Comparison of ENCODE assay signal across 11 cellular contexts in the genomic region with DNA sequence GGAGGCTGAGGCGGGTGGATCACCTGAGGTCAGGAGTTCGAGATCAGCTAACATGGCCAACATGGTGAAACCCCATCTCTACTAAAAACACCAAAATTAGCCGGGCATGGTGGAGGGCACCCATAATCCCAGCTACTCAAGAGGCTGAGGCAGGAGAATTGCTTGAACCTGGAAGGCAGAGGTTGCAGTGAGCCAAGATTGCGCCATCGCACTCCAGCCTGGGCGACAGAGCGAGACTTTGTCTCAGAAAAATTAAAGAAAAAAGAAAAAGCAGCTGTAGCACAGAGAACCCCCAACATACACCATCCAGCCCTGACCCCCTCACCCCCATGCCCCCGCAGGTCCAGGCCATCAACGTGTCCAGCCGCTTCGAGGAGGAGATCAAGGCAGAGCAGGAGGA. TPM values are rescaled to one million over a fixed set of nuclear protein-coding genes. Genes with fewer than 3 reads are reported as not detected.
A peak's percentile ranks its signal among the peaks of the same experiment; 100 is the strongest.
DNase-seq lines count a peak whose midpoint lies in the region; ATAC-seq, FAIRE-seq and TF ChIP-seq lines count a peak whose summit lies in the region.
"Not testable (repeated sequence)": the region's sequence is repeated elsewhere in the genome, so short reads cannot be mapped to it uniquely, and the experiment has no call there.
"Had no signal": no experiment of that assay in that cellular context is flagged by ENCODE, and none has a peak within 500 bp of the region (broad histone marks: within the 10 kb centered on the region; RNA-seq: fewer than 3 reads in every experiment).

No MANE protein-coding gene starts in this region.

- H3K79me2 ChIP-seq in Karpas-422 (ENCODE audit: low read length), result not testable (repeated sequence)
- peaks cover 28% of the 10 kb centered on the region for H3K79me2 ChIP-seq in osteoblast (ENCODE audit: insufficient read depth, low read length)

- peaks cover 15% of the 10 kb centered on the region for H3K36me3 ChIP-seq in CD8-positive, alpha-beta memory T cell (ENCODE audit: insufficient read depth, low read length)
- H3K36me3 ChIP-seq in Karpas-422 (ENCODE audit: insufficient read depth, low read length); transverse colon: not testable (repeated sequence)
- H3K36me3 ChIP-seq in adrenal gland (replicated peaks in 1 of 2) (peaks cover 0 to 14% of the 10 kb centered on the region in 2 donors), osteoblast (ENCODE audit: insufficient read depth, low read length) (peaks cover 21% of the 10 kb centered on the region)

- peaks cover 7 to 11% (median 7%) of the 10 kb centered on the region in 3 donors for H3K4me1 Mint-ChIP-seq in CD8-positive, alpha-beta memory T cell
- H3K4me1 Mint-ChIP-seq in effector memory CD8-positive, alpha-beta T cell (ENCODE audit: low read depth in 2 of 2), result peaks cover 26 to 35% of the 10 kb centered on the region in 2 donors
- H3K4me1 Mint-ChIP-seq in natural killer cell treated with Interleukin-12 subunit alpha and Interleukin-12 subunit beta and Interleukin-15 and Interleukin-18, amount 100 ng/mL, for 72 hours (ENCODE audit: low read depth in 2 of 2), result peaks cover 32 to 33% of the 10 kb centered on the region in 2 donors

- TF ChIP-seq RAD21 in A549 (conservative IDR thresholded peaks at IDR 0.05 in 1 of 2, IDR thresholded peaks at IDR 0.05 in 1 of 2), result not testable (repeated sequence)

- H3K27ac ChIP-seq in A549 (peak overlapping the region; percentile 97 to 98), adrenal gland (peak overlapping the region in 3 of 5 donors; percentile 80 to 92 (median 91)), transverse colon (peak overlapping the region in 3 of 4 donors; percentile 83 to 90 (median 84))
- H3K27ac ChIP-seq in CD8-positive, alpha-beta memory T cell (ENCODE audit: low read depth, low read length); Karpas-422 (ENCODE audit: low read length); osteoblast (ENCODE audit: low read depth, low read length): not testable (repeated sequence)

- FAIRE-seq in A549 (lab: Jason Lieb, UNC), result not testable (repeated sequence)

- not testable (repeated sequence) for H3K9me2 ChIP-seq in Karpas-422 (replicated peaks; ENCODE audit: insufficient read depth, low read length)

- intact Hi-C loops in adrenal gland (cut with DNase I); transverse colon (cut with DNase I; ENCODE audit: low total_unique reads): not testable (repeated sequence)

- not testable (repeated sequence) for TF ChIP-seq EP300 in A549 (IDR thresholded peaks at IDR 0.05); transverse colon (IDR thresholded peaks at IDR 0.05; ENCODE audit: low read depth)

- H3K4me1 ChIP-seq in A549 (peaks cover 90% of the 10 kb centered on the region), adrenal gland (replicated peaks in 1 of 2) (peaks cover 7 to 22% of the 10 kb centered on the region in 2 donors), osteoblast (ENCODE audit: insufficient read depth, low read length) (peaks cover 22% of the 10 kb centered on the region), transverse colon (peaks cover 28 to 65% (median 42%) of the 10 kb centered on the region in 4 donors)
- not testable (repeated sequence) for H3K4me1 ChIP-seq in CD8-positive, alpha-beta memory T cell (ENCODE audit: insufficient read depth, low read length); Karpas-422 (ENCODE audit: low read length)

- not testable (repeated sequence) for DNase-seq in A549 (ENCODE audit: low read depth in 1 of 2, low spot score in 1 of 2); CD8-positive, alpha-beta memory T cell; effector memory CD8-positive, alpha-beta T cell; natural killer cell treated with Interleukin-12 subunit alpha and Interleukin-12 subunit beta and Interleukin-15 and Interleukin-18, amount 100 ng/mL, for 72 hours (ENCODE audit: low spot score); transverse colon
- DNase-seq in Karpas-422, result peak; percentile 37
- peak in 1 of 7 donors; percentile 22 for DNase-seq in adrenal gland
- peak; percentile 38 for DNase-seq in osteoblast (ENCODE audit: insufficient read length, low spot score, missing footprints)

- H3K4me2 ChIP-seq in A549, result peak overlapping the region; percentile 81; the same call in 2 of the 3 replicates
- not testable (repeated sequence) for H3K4me2 ChIP-seq in Karpas-422 (ENCODE audit: low read depth, low read length, poor library complexity, severe bottlenecking); osteoblast (ENCODE audit: insufficient read depth, low read length)

- ATAC-seq in A549; effector memory CD8-positive, alpha-beta T cell (replicated peaks); natural killer cell treated with Interleukin-12 subunit alpha and Interleukin-12 subunit beta and Interleukin-15 and Interleukin-18, amount 100 ng/mL, for 72 hours: not testable (repeated sequence)

- CTCF ChIA-PET in A549 (lab: Yijun Ruan, JAX), result interaction anchor here (0.7 to 9.8 kb wide), 9 partner anchors 9 to 277 kb away, joined by 3 to 150 read pairs (median 6); no protein-coding TSS in a partner anchor
- CTCF ChIA-PET in CD8-positive, alpha-beta memory T cell (lab: Charles Lee), result interaction anchor here (9.6 kb wide), 1 partner anchor 104 kb away, joined by 98 read pairs; no protein-coding TSS in a partner anchor

- H3K4me3 ChIP-seq in A549; CD8-positive, alpha-beta memory T cell (ENCODE audit: low read length); Karpas-422 (ENCODE audit: low read length); adrenal gland; osteoblast (ENCODE audit: insufficient read depth, low read length); transverse colon: not testable (repeated sequence)

- not testable (repeated sequence) for H3K27me3 ChIP-seq in CD8-positive, alpha-beta memory T cell (ENCODE audit: insufficient read depth, low read length, poor library complexity, severe bottlenecking); Karpas-422 (ENCODE audit: low read length); adrenal gland; osteoblast (ENCODE audit: insufficient read depth, low read length); transverse colon

- in situ Hi-C loops in transverse colon (cut with MboI; ENCODE audit: low pct_ligation_motif_present in 1 of 4, low pct_unique_long_range_greater_than_20kb in 1 of 4, low sequenced_read_pairs in 3 of 4), result loop anchor here (5.0 to 25.0 kb wide), 3 partner anchors 91 to 291 kb away; no protein-coding TSS in a partner anchor

- H3K9ac ChIP-seq in Karpas-422 (ENCODE audit: low read length), result not testable (repeated sequence)

- not testable (repeated sequence) for H4K20me1 ChIP-seq in Karpas-422 (ENCODE audit: insufficient read depth, low read depth, low read length)
- H4K20me1 ChIP-seq in osteoblast (ENCODE audit: insufficient read depth, low read length), result peaks cover 23% of the 10 kb centered on the region

- H3K27ac Mint-ChIP-seq in CD8-positive, alpha-beta memory T cell, result peak overlapping the region in 5 of 8 donors; percentile 2 to 91 (median 34)
- peak overlapping the region; percentile 87 to 97 for H3K27ac Mint-ChIP-seq in effector memory CD8-positive, alpha-beta T cell
- peak overlapping the region; percentile 66 to 95 for H3K27ac Mint-ChIP-seq in natural killer cell treated with Interleukin-12 subunit alpha and Interleukin-12 subunit beta and Interleukin-15 and Interleukin-18, amount 100 ng/mL, for 72 hours

- peak overlapping the region in 1 of 7 donors; percentile 46 for H3K4me3 Mint-ChIP-seq in CD8-positive, alpha-beta memory T cell
- peak overlapping the region in 1 of 2 donors; percentile 57 for H3K4me3 Mint-ChIP-seq in effector memory CD8-positive, alpha-beta T cell
- H3K4me3 Mint-ChIP-seq in natural killer cell treated with Interleukin-12 subunit alpha and Interleukin-12 subunit beta and Interleukin-15 and Interleukin-18, amount 100 ng/mL, for 72 hours, result not testable (repeated sequence)

- not testable (repeated sequence) for H2AFZ ChIP-seq in Karpas-422 (ENCODE audit: low read length); osteoblast (ENCODE audit: low read length)

- WGBS in A549 (ENCODE audit: missing lambda C conversion rate), result 87% methylated on average over 11 of the region's 11 CpGs
- WGBS in adrenal gland, 4 donors, result 89 to 91% (median 91%) methylated on average over 11 of the region's 11 CpGs
- WGBS in transverse colon (ENCODE audit: low coverage in 1 of 2), 2 donors, result 92% methylated on average over 11 of the region's 11 CpGs; no CpG with 5 or more reads in 1 of the 2 donors

- TF ChIP-seq CTCF in A549 (IDR thresholded peaks at IDR 0.05); adrenal gland (IDR thresholded peaks at IDR 0.05); osteoblast (IDR thresholded peaks at IDR 0.05; ENCODE audit: extremely low read depth, low read depth, low read length); transverse colon (IDR thresholded peaks at IDR 0.05): not testable (repeated sequence)

- TF ChIP-seq POLR2A in A549 (IDR thresholded peaks at IDR 0.05; ENCODE audit: low read length); adrenal gland (IDR thresholded peaks at IDR 0.05); transverse colon (IDR thresholded peaks at IDR 0.05): not testable (repeated sequence)

- H3K27me3 Mint-ChIP-seq in CD8-positive, alpha-beta memory T cell; effector memory CD8-positive, alpha-beta T cell; natural killer cell treated with Interleukin-12 subunit alpha and Interleukin-12 subunit beta and Interleukin-15 and Interleukin-18, amount 100 ng/mL, for 72 hours: not testable (repeated sequence)

- POLR2A ChIA-PET in A549 (lab: Yijun Ruan, JAX); CD8-positive, alpha-beta memory T cell (lab: Charles Lee): not testable (repeated sequence)

- H3K9me3 ChIP-seq in A549; CD8-positive, alpha-beta memory T cell (ENCODE audit: low read length); Karpas-422 (ENCODE audit: low read length); adrenal gland (replicated peaks in 1 of 3); osteoblast (ENCODE audit: low read depth, low read length); transverse colon: not testable (repeated sequence)

- H3K36me3 Mint-ChIP-seq in CD8-positive, alpha-beta memory T cell, result peaks cover 0 to 60% (median 6%) of the 10 kb centered on the region in 3 donors
- peaks cover 100% of the 10 kb centered on the region for H3K36me3 Mint-ChIP-seq in effector memory CD8-positive, alpha-beta T cell (ENCODE audit: insufficient read depth)
- not testable (repeated sequence) for H3K36me3 Mint-ChIP-seq in natural killer cell treated with Interleukin-12 subunit alpha and Interleukin-12 subunit beta and Interleukin-15 and Interleukin-18, amount 100 ng/mL, for 72 hours

- H3K9me3 Mint-ChIP-seq in CD8-positive, alpha-beta memory T cell; effector memory CD8-positive, alpha-beta T cell; natural killer cell treated with Interleukin-12 subunit alpha and Interleukin-12 subunit beta and Interleukin-15 and Interleukin-18, amount 100 ng/mL, for 72 hours: not testable (repeated sequence)

RNA-seq across cellular contexts. Expression of a gene that starts 10.0 kb away (rescaled TPM):
- polyA plus RNA-seq in A549 (2011; rRNA removed) (0.14 and 0.52 TPM in 2 replicates), A549 (2017; fragmentation: RNase III; extraction: RNeasy Plus Mini Kit Qiagen cat#74134 plus additional on column Dnase treatment) (0.14 to 0.25 TPM (median 0.18 TPM) in 3 replicates), adrenal gland (1 to 10 TPM in 1 of 3 donors, under 1 TPM in 1, not detected in 1; 0.56 to 1.3 TPM)
- 0.03 TPM in 2 replicates for polyA plus RNA-seq in A549 (2012; cell fraction: cytosol; rRNA removed)
- 1.5 and 2.2 TPM in 2 replicates for polyA plus RNA-seq in A549 (2012; cell fraction: nucleus; rRNA removed)
- 0.04 TPM in 1 of 2 replicates, not detected in the other for polyA minus RNA-seq in A549 (2011; rRNA and poly(A)+ RNA removed)
- not detected for total RNA-seq in CD8-positive, alpha-beta memory T cell
- polyA plus RNA-seq in CD8-positive, alpha-beta memory T cell, result not detected
- total RNA-seq in Karpas-422 (2014; rRNA removed; shearing (Covaris generic); ENCODE audit: low replicate concordance), result not detected in 2 replicates
- total RNA-seq in adrenal gland (1 to 10 TPM in 2 of 8 donors, under 1 TPM in 1, not detected in 5; 0.56 to 3.5 (median 3.1) TPM), osteoblast (not detected in 2 replicates), transverse colon (under 1 TPM in 1 of 4 donors, not detected in 3; 0.64 TPM)
- 1 to 10 TPM in 1 of 2 donors, under 1 TPM in 1; 0.53 to 2.3 TPM for total RNA-seq in natural killer cell treated with Interleukin-12 subunit alpha and Interleukin-12 subunit beta and Interleukin-15 and Interleukin-18, amount 100 ng/mL, for 72 hours
- total RNA-seq: Caco-2, H9 had no signal

RNA-seq across cellular contexts. Expression of a gene that starts 18.6 kb away (rescaled TPM):
- polyA plus RNA-seq in A549 (2011; rRNA removed) (26.5 and 33.1 TPM in 2 replicates), A549 (2017; fragmentation: RNase III; extraction: RNeasy Plus Mini Kit Qiagen cat#74134 plus additional on column Dnase treatment) (96.2 to 127 TPM (median 108 TPM) in 3 replicates), adrenal gland (100 to 1,000 TPM in 2 of 3 donors, 10 to 100 TPM in 1; 47.4 to 119 (median 111) TPM)
- 138 and 184 TPM in 2 replicates for polyA plus RNA-seq in A549 (2012; cell fraction: cytosol; rRNA removed)
- polyA plus RNA-seq in A549 (2012; cell fraction: nucleus; rRNA removed), result 145 and 165 TPM in 2 replicates
- 10.8 and 19.0 TPM in 2 replicates for polyA minus RNA-seq in A549 (2011; rRNA and poly(A)+ RNA removed)
- total RNA-seq in CD8-positive, alpha-beta memory T cell, result 10 to 100 TPM; 64.7 to 67.9 TPM
- 154 TPM for polyA plus RNA-seq in CD8-positive, alpha-beta memory T cell
- total RNA-seq in Karpas-422 (2014; rRNA removed; shearing (Covaris generic); ENCODE audit: low replicate concordance), result 24.9 and 57.8 TPM in 2 replicates
- total RNA-seq in adrenal gland (100 to 1,000 TPM in 2 of 8 donors, 10 to 100 TPM in 6; 67.2 to 113 (median 87.9) TPM), osteoblast (35.8 and 36.8 TPM in 2 replicates), transverse colon (100 to 1,000 TPM in 3 of 4 donors, 10 to 100 TPM in 1; 88.0 to 188 (median 174) TPM)
- 100 to 1,000 TPM; 164 to 185 TPM for total RNA-seq in natural killer cell treated with Interleukin-12 subunit alpha and Interleukin-12 subunit beta and Interleukin-15 and Interleukin-18, amount 100 ng/mL, for 72 hours

RNA-seq across cellular contexts. Expression of a gene that starts 28.3 kb away (rescaled TPM):
- polyA plus RNA-seq in A549 (2011; rRNA removed) (not detected in 2 replicates), A549 (2017; fragmentation: RNase III; extraction: RNeasy Plus Mini Kit Qiagen cat#74134 plus additional on column Dnase treatment) (not detected in 3 replicates), adrenal gland (10 to 100 TPM in 1 of 3 donors, 1 to 10 TPM in 2; 1.2 to 16.4 (median 3.9) TPM)
- polyA plus RNA-seq in A549 (2012; cell fraction: cytosol; rRNA removed), result not detected in 2 replicates
- polyA plus RNA-seq in A549 (2012; cell fraction: nucleus; rRNA removed), result not detected in 2 replicates
- not detected in 2 replicates for polyA minus RNA-seq in A549 (2011; rRNA and poly(A)+ RNA removed)
- total RNA-seq in CD8-positive, alpha-beta memory T cell, result not detected
- not detected for polyA plus RNA-seq in CD8-positive, alpha-beta memory T cell
- total RNA-seq in Karpas-422 (2014; rRNA removed; shearing (Covaris generic); ENCODE audit: low replicate concordance), result not detected in 2 replicates
- total RNA-seq in adrenal gland (10 to 100 TPM in 4 of 8 donors, 1 to 10 TPM in 3, under 1 TPM in 1; 0.97 to 45.4 (median 9.8) TPM), osteoblast (not detected in 2 replicates), transverse colon (not detected)
- not detected for total RNA-seq in natural killer cell treated with Interleukin-12 subunit alpha and Interleukin-12 subunit beta and Interleukin-15 and Interleukin-18, amount 100 ng/mL, for 72 hours
- total RNA-seq: Caco-2; CD8-positive, alpha-beta T cell; H9 had no signal

RNA-seq across cellular contexts. Expression of a gene that starts 47.7 kb away (rescaled TPM):
- polyA plus RNA-seq in A549 (2011; rRNA removed) (not detected in 2 replicates), A549 (2017; fragmentation: RNase III; extraction: RNeasy Plus Mini Kit Qiagen cat#74134 plus additional on column Dnase treatment) (not detected in 3 replicates), adrenal gland (1 to 10 TPM in 2 of 3 donors, not detected in 1; 6.0 to 6.8 TPM)
- polyA plus RNA-seq in A549 (2012; cell fraction: cytosol; rRNA removed), result not detected in 2 replicates
- 0.11 and 0.16 TPM in 2 replicates for polyA plus RNA-seq in A549 (2012; cell fraction: nucleus; rRNA removed)
- not detected in 2 replicates for polyA minus RNA-seq in A549 (2011; rRNA and poly(A)+ RNA removed)
- not detected for total RNA-seq in CD8-positive, alpha-beta memory T cell
- polyA plus RNA-seq in CD8-positive, alpha-beta memory T cell, result not detected
- total RNA-seq in Karpas-422 (2014; rRNA removed; shearing (Covaris generic); ENCODE audit: low replicate concordance), result not detected in 2 replicates
- total RNA-seq in adrenal gland (10 to 100 TPM in 4 of 8 donors, 1 to 10 TPM in 2, not detected in 2; 2.0 to 28.1 (median 11.5) TPM), osteoblast (0.36 TPM in 1 of 2 replicates, not detected in the other), transverse colon (not detected)
- total RNA-seq in natural killer cell treated with Interleukin-12 subunit alpha and Interleukin-12 subunit beta and Interleukin-15 and Interleukin-18, amount 100 ng/mL, for 72 hours, result not detected
- total RNA-seq: Caco-2; CD8-positive, alpha-beta T cell; H9 had no signal

Comparison
In these comparisons a context has a peak if more than half of its experiments do, and no peak if none do; other contexts are left out.
1. H3K27ac Mint-ChIP-seq: peak in every context shown above with its lines; median percentile 92 in effector memory CD8-positive, alpha-beta T cell; 80 in natural killer cell treated with Interleukin-12 subunit alpha and Interleukin-12 subunit beta and Interleukin-15 and Interleukin-18, amount 100 ng/mL, for 72 hours; 34 in CD8-positive, alpha-beta memory T cell.